1 cellular context compared by ENCODE assay signal in the genomic region with DNA sequence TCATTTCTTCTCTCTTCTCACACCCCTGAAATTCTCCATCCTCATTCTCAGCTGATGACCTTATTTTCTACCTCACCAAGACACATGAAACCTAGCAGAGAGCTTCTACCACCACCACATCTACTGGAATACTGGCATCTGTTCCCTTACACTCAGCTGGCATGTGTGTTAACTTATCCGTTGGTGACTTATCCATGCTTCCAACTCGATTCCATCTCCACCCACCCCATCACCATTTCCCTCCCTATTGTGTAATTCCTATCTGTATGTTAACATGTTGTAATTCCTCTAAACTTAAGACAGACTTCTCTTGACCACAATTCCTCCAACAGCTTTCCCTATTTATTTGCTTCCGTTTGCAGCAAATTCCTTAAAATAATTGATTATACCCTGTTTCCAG.
TF ChIP-seq lines count a peak whose summit lies in the region.

No MANE protein-coding gene starts in this region.

TF ChIP-seq in A549, 52 proteins besides CTCF, POLR2A, EP300 and RAD21:
- TF ChIP-seq, protein P1, sequence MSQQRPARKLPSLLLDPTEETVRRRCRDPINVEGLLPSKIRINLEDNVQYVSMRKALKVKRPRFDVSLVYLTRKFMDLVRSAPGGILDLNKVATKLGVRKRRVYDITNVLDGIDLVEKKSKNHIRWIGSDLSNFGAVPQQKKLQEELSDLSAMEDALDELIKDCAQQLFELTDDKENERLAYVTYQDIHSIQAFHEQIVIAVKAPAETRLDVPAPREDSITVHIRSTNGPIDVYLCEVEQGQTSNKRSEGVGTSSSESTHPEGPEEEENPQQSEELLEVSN (IDR thresholded peaks at IDR 0.05; ENCODE audit: borderline replicate concordance, low read depth) = no peak
